Comparison of ENCODE assay signal across 8 cellular contexts in the genomic region with DNA sequence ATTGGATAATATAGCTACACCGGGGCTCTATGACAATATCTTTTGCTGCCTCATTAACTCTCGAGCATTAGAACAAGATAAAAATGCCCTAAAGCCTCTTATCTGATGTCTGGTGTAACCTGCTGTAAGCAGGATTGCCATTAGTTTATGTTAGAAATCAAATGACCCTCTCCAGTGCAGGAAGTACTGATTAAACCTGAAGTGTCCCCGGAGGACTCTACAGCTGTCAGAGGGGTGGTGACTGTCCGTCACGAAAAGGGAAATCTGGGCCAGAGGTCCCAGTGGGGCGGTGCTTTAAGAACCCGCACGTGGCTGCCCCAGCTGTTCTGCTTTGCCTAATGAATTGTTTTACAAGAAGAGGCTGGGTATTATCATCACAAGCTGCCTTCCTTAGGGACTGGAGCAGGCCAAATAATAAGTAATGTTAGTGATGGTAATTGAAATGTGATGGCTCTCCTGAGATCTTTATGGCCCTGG. TPM values are rescaled to one million over a fixed set of nuclear protein-coding genes. Genes with fewer than 3 reads are reported as not detected.
DNase-seq lines count a peak whose midpoint lies in the region; ATAC-seq and TF ChIP-seq lines count a peak whose summit lies in the region.

No MANE protein-coding gene starts in this region.

- peak; percentile 3 for DNase-seq in NCI-H748 treated with DMSO at 0.1 percent for 48 hours (lab: John Stamatoyannopoulos, UW)
- peak; percentile 39 to 73 for DNase-seq in heart right ventricle
- no peak for DNase-seq in activated CD4-positive, alpha-beta T cell treated with anti-CD3 and anti-CD28 coated beads, Interleukin-2, amount 50 U/mL, for 4 hours
- DNase-seq in GM10248 (ENCODE audit: extremely low spot score), result no peak

- no peaks in the 10 kb centered on the region for H3K9me3 Mint-ChIP-seq in stimulated activated memory B cell treated with anti-CD40 and anti-IgM and Interleukin-4, amounts not matched to agents 10 μg/mL and 1 μg/mL and 100 μg/mL, for 72 hours

- TF ChIP-seq CTCF in heart right ventricle (IDR thresholded peaks at IDR 0.05), result no peak
- no peak for TF ChIP-seq CTCF in GM10248 (IDR thresholded peaks at IDR 0.05; ENCODE audit: control extremely low read depth, extremely low read depth, low read depth, missing control alignments)

- H3K27ac ChIP-seq in heart right ventricle, result peak overlapping the region in 3 of 10 donors; percentile 22 to 42 (median 33)

- H3K36me3 ChIP-seq in heart right ventricle, result no peaks in the 10 kb centered on the region

- POLR2A ChIA-PET in GM10248 (lab: Yijun Ruan, JAX), result no interaction called here

- CTCF ChIA-PET in GM10248 (lab: Yijun Ruan, JAX), result interaction anchor here (1.0 to 2.6 kb wide), 8 partner anchors 10 to 116 kb away, joined by 3 to 21 read pairs (median 4); no protein-coding TSS in a partner anchor

- no peak overlapping the region for H3K4me3 Mint-ChIP-seq in stimulated activated memory B cell treated with anti-CD40 and anti-IgM and Interleukin-4, amounts not matched to agents 10 μg/mL and 1 μg/mL and 100 μg/mL, for 72 hours

- H3K4me1 Mint-ChIP-seq in stimulated activated memory B cell treated with anti-CD40 and anti-IgM and Interleukin-4, amounts not matched to agents 10 μg/mL and 1 μg/mL and 100 μg/mL, for 72 hours, result peaks cover 7% of the 10 kb centered on the region

- no peaks in the 10 kb centered on the region for H3K9me3 ChIP-seq in heart right ventricle

- no peak overlapping the region for H3K27ac Mint-ChIP-seq in stimulated activated memory B cell treated with anti-CD40 and anti-IgM and Interleukin-4, amounts not matched to agents 10 μg/mL and 1 μg/mL and 100 μg/mL, for 72 hours

- ATAC-seq in HG03108 (IDR thresholded peaks at IDR 0.05; ENCODE audit: unreplicated experiment) (peak; percentile 56), heart right ventricle (peak; percentile 89 to 99 (median 96)), HG02970 (IDR thresholded peaks at IDR 0.05; ENCODE audit: low FRiP score, unreplicated experiment) (no peak), GM21825 (IDR thresholded peaks at IDR 0.05; ENCODE audit: unreplicated experiment) (no peak)
- ATAC-seq in stimulated activated memory B cell treated with anti-CD40 and anti-IgM and Interleukin-4, amounts not matched to agents 10 μg/mL and 1 μg/mL and 100 μg/mL, for 72 hours, result peak; percentile 78

- no peaks in the 10 kb centered on the region for H3K27me3 ChIP-seq in heart right ventricle

- H3K27me3 Mint-ChIP-seq in stimulated activated memory B cell treated with anti-CD40 and anti-IgM and Interleukin-4, amounts not matched to agents 10 μg/mL and 1 μg/mL and 100 μg/mL, for 72 hours, result no peaks in the 10 kb centered on the region

- WGBS in heart right ventricle, 2 donors, result 8 to 11% methylated on average over 8 of the region's 8 CpGs

- peaks cover 16% of the 10 kb centered on the region for H3K36me3 Mint-ChIP-seq in stimulated activated memory B cell treated with anti-CD40 and anti-IgM and Interleukin-4, amounts not matched to agents 10 μg/mL and 1 μg/mL and 100 μg/mL, for 72 hours

- H3K4me3 ChIP-seq in heart right ventricle, result no peak overlapping the region

- peaks cover 0 to 33% (median 22%) of the 10 kb centered on the region in 9 donors for H3K4me1 ChIP-seq in heart right ventricle

- intact Hi-C loops in heart right ventricle (cut with DNase I), result no loop called here

RNA-seq across cellular contexts. Expression of a gene that starts 55.7 kb away (rescaled TPM):
- total RNA-seq in heart right ventricle, result 10 to 100 TPM in 4 of 10 donors, 1 to 10 TPM in 6; 4.7 to 13.6 (median 9.0) TPM
- 1 to 10 TPM; 5.3 to 6.9 TPM for polyA plus RNA-seq in heart right ventricle

RNA-seq across cellular contexts. Expression of a gene that starts 56.2 kb away (rescaled TPM):
- total RNA-seq in heart right ventricle, result 100 to 1,000 TPM in 2 of 10 donors, 10 to 100 TPM in 8; 36.9 to 129 (median 81.5) TPM
- 10 to 100 TPM; 11.3 to 15.5 TPM for polyA plus RNA-seq in heart right ventricle

Comparison
In these comparisons a context has a peak if more than half of its experiments do, and no peak if none do; other contexts are left out.
1. ATAC-seq: peak in HG03108 (single experiment), heart right ventricle (8 of 8) and stimulated activated memory B cell treated with anti-CD40 and anti-IgM and Interleukin-4, amounts not matched to agents 10 μg/mL and 1 μg/mL and 100 μg/mL, for 72 hours (single experiment); none in HG02970 (single experiment) and GM21825 (single experiment).
2. DNase-seq: peak in NCI-H748 treated with DMSO at 0.1 percent for 48 hours (single experiment) and heart right ventricle (2 of 2); none in activated CD4-positive, alpha-beta T cell treated with anti-CD3 and anti-CD28 coated beads, Interleukin-2, amount 50 U/mL, for 4 hours (0 of 2) and GM10248 (single experiment).